In the genomic region with DNA sequence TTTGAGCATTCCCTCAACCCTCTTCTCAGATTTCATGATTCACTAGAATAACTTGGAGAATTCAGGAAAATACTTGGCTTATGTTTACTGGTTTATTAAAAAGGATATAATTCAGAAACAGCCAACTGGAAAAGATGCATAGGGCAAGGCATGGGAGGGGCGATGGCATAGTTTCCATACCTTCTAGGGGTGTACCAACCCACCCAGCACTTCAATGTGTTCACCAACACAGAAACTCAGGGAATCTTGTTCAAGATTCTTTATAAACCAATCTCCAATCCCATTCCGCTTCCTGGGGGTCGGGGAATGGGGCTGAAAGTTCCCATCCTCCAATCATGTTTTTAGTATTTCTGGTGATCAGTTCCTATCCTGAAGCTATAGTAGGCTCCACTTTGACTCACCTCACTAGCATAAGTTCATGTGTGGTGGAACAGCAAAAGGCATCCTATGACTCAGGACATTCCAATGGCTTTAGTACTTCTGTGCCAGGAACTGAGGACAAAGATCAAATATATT, we compare ENCODE assay signal across 1 cellular context.
TF ChIP-seq lines count a peak whose summit lies in the region.

No MANE protein-coding gene starts in this region.

TF ChIP-seq in SK-N-SH, 30 proteins besides CTCF, POLR2A, EP300 and RAD21 (continued from another document):
- no peak for TF ChIP-seq TAF1 (IDR thresholded peaks at IDR 0.05; ENCODE audit: borderline replicate concordance, low read depth, low read length)
- peak; percentile 57; the same call in 1 of the 2 replicates for TF ChIP-seq NFIC (IDR thresholded peaks at IDR 0.05; ENCODE audit: borderline replicate concordance)
- peak; percentile 82 for TF ChIP-seq RXRA (IDR thresholded peaks at IDR 0.05; ENCODE audit: borderline replicate concordance, low read depth)
- peak; percentile 67 for TF ChIP-seq TCF12 (IDR thresholded peaks at IDR 0.05)
- TF ChIP-seq POLR2AphosphoS5 (IDR thresholded peaks at IDR 0.05; ENCODE audit: low read depth, low read length), result no peak; the same call in 1 of the 2 replicates
- peak; percentile 86 for TF ChIP-seq FOSL2 (IDR thresholded peaks at IDR 0.05; ENCODE audit: borderline replicate concordance, low read depth)
- TF ChIP-seq JUND (IDR thresholded peaks at IDR 0.05), result peak; percentile 91
- TF ChIP-seq, protein P1, sequence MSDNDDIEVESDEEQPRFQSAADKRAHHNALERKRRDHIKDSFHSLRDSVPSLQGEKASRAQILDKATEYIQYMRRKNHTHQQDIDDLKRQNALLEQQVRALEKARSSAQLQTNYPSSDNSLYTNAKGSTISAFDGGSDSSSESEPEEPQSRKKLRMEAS (IDR thresholded peaks at IDR 0.05; ENCODE audit: low read depth), result peak; percentile 12; the same call in 1 of the 2 replicates
